Comparison of ENCODE assay signal across 13 cellular contexts in the genomic region with DNA sequence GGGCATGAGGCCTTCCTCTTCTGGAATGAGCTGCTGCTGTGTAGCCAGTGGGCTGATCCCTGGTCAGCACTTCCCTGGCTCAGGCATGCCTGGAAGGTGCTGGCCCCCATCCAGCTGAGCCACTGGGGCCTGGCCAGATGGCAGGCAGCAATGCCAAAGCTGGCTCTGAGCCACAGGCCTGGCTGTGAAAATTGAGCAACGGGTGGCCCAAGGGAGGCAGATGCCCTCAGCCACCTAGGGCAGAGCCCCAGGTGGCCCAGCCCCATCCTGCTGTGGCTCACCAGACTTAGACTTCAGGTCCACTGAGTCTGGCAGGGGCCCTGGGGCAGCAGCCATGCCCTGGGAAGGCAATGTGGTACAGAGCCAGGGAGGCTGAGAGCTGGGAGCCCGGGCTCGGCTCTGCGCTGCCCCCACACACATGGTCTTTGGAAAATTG. TPM values are rescaled to one million over a fixed set of nuclear protein-coding genes. Genes with fewer than 3 reads are reported as not detected.
DNase-seq lines count a peak whose midpoint lies in the region; ATAC-seq and TF ChIP-seq lines count a peak whose summit lies in the region.
"Had no signal": no experiment of that assay in that cellular context is flagged by ENCODE, and none has a peak within 500 bp of the region (broad histone marks: within the 10 kb centered on the region; RNA-seq: fewer than 3 reads in every experiment).

No MANE protein-coding gene starts in this region.

- H3K27me3 ChIP-seq in sigmoid colon, result peaks cover 0 to 44% (median 4%) of the 10 kb centered on the region in 3 donors
- H3K27me3 ChIP-seq: testis had no signal

- TF ChIP-seq EP300 in sigmoid colon (IDR thresholded peaks at IDR 0.05), result no peak

- no peaks in the 10 kb centered on the region for H3K9me3 ChIP-seq in sigmoid colon
- H3K9me3 ChIP-seq: esophagus squamous epithelium, testis had no signal

- DNase-seq in H4 (ENCODE audit: low spot score), result peak; percentile 86
- peak; percentile 39 for DNase-seq in NCI-H226
- peak; percentile 25 for DNase-seq in epithelial cell of proximal tubule (ENCODE audit: low read depth)
- DNase-seq in sigmoid colon, result peak; percentile 76
- no peak for DNase-seq in Kasumi-1 (lab: John Stamatoyannopoulos, UW)
- DNase-seq in activated CD4-positive, CD25-positive, alpha-beta regulatory T cell (lab: John Stamatoyannopoulos, UW), result no peak
- DNase-seq: activated T-cell treated with anti-CD3 and anti-CD28 coated beads, Interleukin-2, amount 50 U/mL, for 1 hour; DND-41; esophagus squamous epithelium; testis had no signal

- intact Hi-C loops in sigmoid colon (cut with DNase I), result no loop called here

- no peak for TF ChIP-seq CTCF in epithelial cell of proximal tubule (conservative IDR thresholded peaks at IDR 0.05; ENCODE audit: low read depth, low read length)
- TF ChIP-seq CTCF in sigmoid colon (IDR thresholded peaks at IDR 0.05), result no peak

- H3K36me3 ChIP-seq in sigmoid colon, result no peaks in the 10 kb centered on the region
- H3K36me3 ChIP-seq: esophagus squamous epithelium had no signal

- H3K4me1 ChIP-seq in sigmoid colon, result peaks cover 0 to 8% (median 0%) of the 10 kb centered on the region in 4 donors
- H3K4me1 ChIP-seq: esophagus squamous epithelium, testis had no signal

- no peak overlapping the region for H3K4me3 ChIP-seq in epithelial cell of proximal tubule (ENCODE audit: low read depth, low read length)
- H3K4me3 ChIP-seq in sigmoid colon, result no peak overlapping the region
- H3K4me3 ChIP-seq: esophagus squamous epithelium, testis had no signal

- 48 to 72% methylated on average over 4 of the region's 4 CpGs for WGBS in sigmoid colon, 2 donors

- ATAC-seq in GM19455 (IDR thresholded peaks at IDR 0.05; ENCODE audit: unreplicated experiment) (no peak), HG02970 (IDR thresholded peaks at IDR 0.05; ENCODE audit: low FRiP score, unreplicated experiment) (no peak)

- H3K27ac ChIP-seq in sigmoid colon, result no peak overlapping the region
- H3K27ac ChIP-seq: esophagus squamous epithelium, testis had no signal

- TF ChIP-seq POLR2A in sigmoid colon (IDR thresholded peaks at IDR 0.05), result no peak

RNA-seq across cellular contexts. Expression of a gene that starts 8.5 kb away (rescaled TPM):
- 1.2 and 3.6 TPM in 2 replicates for total RNA-seq in H4 (2014; rRNA removed; shearing (Covaris generic))
- total RNA-seq in epithelial cell of proximal tubule (not detected in 2 replicates), sigmoid colon (under 1 TPM in 1 of 4 donors, not detected in 3; 0.33 TPM)
- not detected for polyA plus RNA-seq in sigmoid colon
- total RNA-seq: esophagus squamous epithelium, posterior vena cava had no signal

Comparison
In these comparisons a context has a peak if more than half of its experiments do, and no peak if none do; other contexts are left out.
1. DNase-seq: peak in H4 (single experiment), NCI-H226 (single experiment), epithelial cell of proximal tubule (single experiment) and sigmoid colon (single experiment); none in Kasumi-1 (0 of 2) and activated CD4-positive, CD25-positive, alpha-beta regulatory T cell (0 of 4).